Comparison of ENCODE assay signal across 20 cellular contexts in genomic region chr6:18179770-18180393, GRCh38. TPM values are rescaled to one million over a fixed set of nuclear protein-coding genes. Genes with fewer than 3 reads are reported as not detected.
DNase-seq lines count a peak whose midpoint lies in the region; ATAC-seq, FAIRE-seq and TF ChIP-seq lines count a peak whose summit lies in the region.
"Had no signal": no experiment of that assay in that cellular context is flagged by ENCODE, and none has a peak within 500 bp of the region (broad histone marks: within the 10 kb centered on the region; RNA-seq: fewer than 3 reads in every experiment).

No MANE protein-coding gene starts in this region.

- H3K9me3 ChIP-seq in right lobe of liver = no peaks in the 10 kb centered on the region
- H3K9me3 ChIP-seq in HepG2 (ENCODE audit: low read length) = no peaks in the 10 kb centered on the region
- peaks cover 4% of the 10 kb centered on the region for H3K9me3 ChIP-seq in mucosa of descending colon
- H3K9me3 ChIP-seq in upper lobe of right lung = no peaks in the 10 kb centered on the region
- H3K9me3 ChIP-seq: A549, prostate gland, uterus had no signal

- no peak for FAIRE-seq in HepG2 (lab: Jason Lieb, UNC)
- FAIRE-seq: A549 had no signal

- POLR2A ChIA-PET in HepG2 (lab: Yijun Ruan, JAX) = no interaction called here

- no TSS peak for BruUV-seq in HepG2 (replicated peaks; lab: Mats Ljungman, UMichigan)

- H3K27ac ChIP-seq in right lobe of liver = no peak overlapping the region
- no peak overlapping the region for H3K27ac ChIP-seq in HepG2 (ENCODE audit: extremely low read length, insufficient read depth, low read length)
- no peak overlapping the region for H3K27ac ChIP-seq in upper lobe of right lung
- H3K27ac ChIP-seq: A549, prostate gland, uterus had no signal

- H3K36me3 ChIP-seq in right lobe of liver = no peaks in the 10 kb centered on the region
- H3K36me3 ChIP-seq in HepG2 (replicated peaks in 1 of 2; ENCODE audit: control insufficient read depth in 1 of 2, insufficient read depth in 2 of 2, low read length in 2 of 2) = no peaks in the 10 kb centered on the region
- H3K36me3 ChIP-seq in mucosa of descending colon (ENCODE audit: low read depth) = no peaks in the 10 kb centered on the region
- H3K36me3 ChIP-seq in upper lobe of right lung = no peaks in the 10 kb centered on the region
- H3K36me3 ChIP-seq: prostate gland, uterus had no signal

- TF ChIP-seq RAD21 in HepG2 (CRISPR knock-in tag; IDR thresholded peaks at IDR 0.05) = no peak

- peaks cover 67% of the 10 kb centered on the region for H3K4me1 Mint-ChIP-seq in dendritic cell treated with granulocyte-macrophage colony-stimulating factor and Interleukin-4, amounts not matched to agents 40 ng/mL and 50 ng/mL, for 4 days (ENCODE audit: low read depth)
- H3K4me1 Mint-ChIP-seq in natural killer cell = peaks cover 13 to 24% of the 10 kb centered on the region in 2 donors

- intact Hi-C loops in right lobe of liver (cut with DNase I) (no loop called here), HepG2 (cut with micrococcal nuclease; ENCODE audit: unreplicated experiment) (no loop called here), mucosa of descending colon (cut with DNase I, micrococcal nuclease) (no loop called here), upper lobe of right lung (cut with DNase I) (no loop called here), natural killer cell (cut with micrococcal nuclease) (no loop called here)
- intact Hi-C loops in dendritic cell treated with granulocyte-macrophage colony-stimulating factor and Interleukin-4, amounts not matched to agents 40 ng/mL and 50 ng/mL, for 4 days (cut with micrococcal nuclease) = loop anchor here (5.0 kb wide), 1 partner anchor 222 kb away; no protein-coding TSS in a partner anchor

- TF ChIP-seq POLR2A in right lobe of liver (IDR thresholded peaks at IDR 0.05) (no peak), HepG2 (IDR thresholded peaks at IDR 0.05; ENCODE audit: insufficient read depth in 1 of 2, low read depth in 2 of 2, low read length in 2 of 2) (no peak)

- H3K36me3 Mint-ChIP-seq in dendritic cell treated with granulocyte-macrophage colony-stimulating factor and Interleukin-4, amounts not matched to agents 40 ng/mL and 50 ng/mL, for 4 days (ENCODE audit: low read depth) = peaks cover 52% of the 10 kb centered on the region
- H3K36me3 Mint-ChIP-seq in natural killer cell = peaks cover 14% of the 10 kb centered on the region

- no peak for TF ChIP-seq CTCF in right lobe of liver (IDR thresholded peaks at IDR 0.05)
- no peak for TF ChIP-seq CTCF in HepG2 (CRISPR knock-in tag; IDR thresholded peaks at IDR 0.05)
- no peak for TF ChIP-seq CTCF in mucosa of descending colon (IDR thresholded peaks at IDR 0.05)
- no peak for TF ChIP-seq CTCF in upper lobe of right lung (IDR thresholded peaks at IDR 0.05)
- TF ChIP-seq CTCF in natural killer cell (IDR thresholded peaks at IDR 0.05) = no peak

- H2AFZ ChIP-seq in HepG2 (ENCODE audit: low read length) = no peak overlapping the region

- 70% methylated on average over 4 of the region's 5 CpGs for WGBS in right lobe of liver (ENCODE audit: insufficient coverage, low coverage, low lambda C conversion rate, missing lambda C conversion rate)
- WGBS in HepG2 (ENCODE audit: low lambda C conversion rate) = 96% methylated on average over 5 of the region's 5 CpGs

- H3K4me1 ChIP-seq in right lobe of liver = no peaks in the 10 kb centered on the region
- no peaks in the 10 kb centered on the region for H3K4me1 ChIP-seq in HepG2 (ENCODE audit: insufficient read depth, low read length)
- peaks cover 17% of the 10 kb centered on the region for H3K4me1 ChIP-seq in mucosa of descending colon (ENCODE audit: low read depth)
- H3K4me1 ChIP-seq in upper lobe of right lung = no peaks in the 10 kb centered on the region
- H3K4me1 ChIP-seq: A549, prostate gland, uterus had no signal

- CTCF ChIA-PET in HepG2 (lab: Yijun Ruan, JAX; ENCODE audit: low intra/inter-chr PET ratio, low total read pairs) = no interaction called here

- peak overlapping the region; percentile 91 for H3K27ac Mint-ChIP-seq in dendritic cell treated with granulocyte-macrophage colony-stimulating factor and Interleukin-4, amounts not matched to agents 40 ng/mL and 50 ng/mL, for 4 days
- H3K27ac Mint-ChIP-seq in natural killer cell = no peak overlapping the region
- H3K27ac Mint-ChIP-seq: activated CD4-positive, alpha-beta T cell treated with anti-CD3 and anti-CD28 coated beads for 36 hours; stimulated activated naive CD8-positive, alpha-beta T cell treated with anti-CD3 and anti-CD28 coated beads, Interleukin-15, amount 100 ng/mL, for 72 hours; T-helper 17 cell had no signal

- no peak overlapping the region for H3K4me3 Mint-ChIP-seq in dendritic cell treated with granulocyte-macrophage colony-stimulating factor and Interleukin-4, amounts not matched to agents 40 ng/mL and 50 ng/mL, for 4 days
- H3K4me3 Mint-ChIP-seq in natural killer cell = no peak overlapping the region
- H3K4me3 Mint-ChIP-seq: activated CD4-positive, alpha-beta T cell treated with anti-CD3 and anti-CD28 coated beads for 36 hours; CD4-positive, CD25-positive, alpha-beta regulatory T cell; stimulated activated naive CD8-positive, alpha-beta T cell treated with anti-CD3 and anti-CD28 coated beads, Interleukin-15, amount 100 ng/mL, for 72 hours; T-helper 17 cell had no signal

- no peak overlapping the region for H3K4me2 ChIP-seq in HepG2 (ENCODE audit: low read depth, low read length)
- H3K4me2 ChIP-seq: A549 had no signal

- TF ChIP-seq EP300 in HepG2 (IDR thresholded peaks at IDR 0.05; ENCODE audit: low read depth in 2 of 2, low read length in 2 of 2) (no peak), HepG2 (CRISPR knock-in tag; IDR thresholded peaks at IDR 0.05; ENCODE audit: borderline replicate concordance) (no peak)

- no peaks in the 10 kb centered on the region for H3K9me3 Mint-ChIP-seq in dendritic cell treated with granulocyte-macrophage colony-stimulating factor and Interleukin-4, amounts not matched to agents 40 ng/mL and 50 ng/mL, for 4 days
- H3K9me3 Mint-ChIP-seq in natural killer cell = no peaks in the 10 kb centered on the region
- H3K9me3 Mint-ChIP-seq: CD4-positive, CD25-positive, alpha-beta regulatory T cell had no signal

- H3K4me3 ChIP-seq in right lobe of liver = no peak overlapping the region
- H3K4me3 ChIP-seq in HepG2 (replicated peaks in 1 of 3; ENCODE audit: insufficient read depth in 1 of 3, low read depth in 2 of 3, low read length in 3 of 3) = no peak overlapping the region
- H3K4me3 ChIP-seq in mucosa of descending colon = no peak overlapping the region
- H3K4me3 ChIP-seq in upper lobe of right lung = no peak overlapping the region
- H3K4me3 ChIP-seq: A549, prostate gland, uterus had no signal

- in situ Hi-C loops in HepG2 (cut with HindIII; ENCODE audit: extremely low pct_ligation_motif_present, low pct_unique_long_range_greater_than_20kb) = no loop called here

- no peaks in the 10 kb centered on the region for H4K20me1 ChIP-seq in HepG2 (ENCODE audit: insufficient read depth, low read length)

- H3K27me3 ChIP-seq in right lobe of liver = no peaks in the 10 kb centered on the region
- H3K27me3 ChIP-seq in HepG2 (ENCODE audit: control insufficient read depth in 1 of 2, insufficient read depth in 2 of 2, low read length in 2 of 2) = no peaks in the 10 kb centered on the region
- H3K27me3 ChIP-seq in upper lobe of right lung = no peaks in the 10 kb centered on the region
- H3K27me3 ChIP-seq: uterus had no signal

- ATAC-seq in right lobe of liver = peak in 3 of 4 donors; percentile 49 to 77 (median 70)
- ATAC-seq in HepG2 = no peak
- peak; percentile 87 for ATAC-seq in mucosa of descending colon
- ATAC-seq in upper lobe of right lung = peak; percentile 93
- no peak for ATAC-seq in GM19455 (IDR thresholded peaks at IDR 0.05; ENCODE audit: unreplicated experiment)
- ATAC-seq in natural killer cell = no peak
- no peak for ATAC-seq in HG03565 (IDR thresholded peaks at IDR 0.05; ENCODE audit: unreplicated experiment)
- ATAC-seq: A549; activated CD4-positive, alpha-beta T cell treated with anti-CD3 and anti-CD28 coated beads for 36 hours; stimulated activated naive CD8-positive, alpha-beta T cell treated with anti-CD3 and anti-CD28 coated beads, Interleukin-15, amount 100 ng/mL, for 72 hours; T-helper 17 cell had no signal

- DNase-seq in right lobe of liver (peak in 1 of 3 donors; percentile 21), HepG2 (ENCODE audit: low spot score) (no peak), mucosa of descending colon (peak in 2 of 3 donors; percentile 53 to 64), upper lobe of right lung (peak; percentile 65), natural killer cell (no peak)
- DNase-seq: activated CD4-positive, alpha-beta T cell treated with anti-CD3 and anti-CD28 coated beads for 36 hours; activated CD8-positive, alpha-beta memory T cell treated with anti-CD3 and anti-CD28 coated beads, Interleukin-2, amount 50 U/mL, for 4 hours; activated gamma-delta T cell treated with Interleukin-2 at 50 U/mL for 16 hours; CD4-positive, CD25-positive, alpha-beta regulatory T cell; DMS53; NCI-H1092 treated with DMSO at 0.1 percent for 48 hours; NCI-H69; stimulated activated naive CD8-positive, alpha-beta T cell treated with anti-CD3 and anti-CD28 coated beads, Interleukin-15, amount 100 ng/mL, for 72 hours; T-helper 17 cell; uterus had no signal

- H3K79me2 ChIP-seq in HepG2 (ENCODE audit: insufficient read depth, low read length) = no peaks in the 10 kb centered on the region

- H3K9ac ChIP-seq in HepG2 (ENCODE audit: insufficient read depth, low read depth, low read length) = no peak overlapping the region

- H3K27me3 Mint-ChIP-seq in dendritic cell treated with granulocyte-macrophage colony-stimulating factor and Interleukin-4, amounts not matched to agents 40 ng/mL and 50 ng/mL, for 4 days = no peaks in the 10 kb centered on the region
- H3K27me3 Mint-ChIP-seq in natural killer cell (ENCODE audit: low read depth in 2 of 2) = no peaks in the 10 kb centered on the region
- H3K27me3 Mint-ChIP-seq: activated CD4-positive, alpha-beta T cell treated with anti-CD3 and anti-CD28 coated beads for 36 hours; CD4-positive, CD25-positive, alpha-beta regulatory T cell; stimulated activated naive CD8-positive, alpha-beta T cell treated with anti-CD3 and anti-CD28 coated beads, Interleukin-15, amount 100 ng/mL, for 72 hours; T-helper 17 cell had no signal

RNA-seq across cellular contexts. Expression of gene KDM1B, which starts 24.7 kb away (rescaled TPM):
- total RNA-seq in right lobe of liver = 10 to 100 TPM in 2 of 6 experiments, 1 to 10 TPM in 4; 5.0 to 12.1 (median 9.3) TPM
- 13.2 and 22.1 TPM in 2 replicates for total RNA-seq in HepG2 (2016; rRNA removed; fragmentation: Illumina TruSeq; extraction: Trizol)
- 5.9 and 7.8 TPM in 2 replicates for total RNA-seq in HepG2 (2016; cell fraction: cytosol; rRNA removed; fragmentation: Illumina TruSeq; extraction: Trizol; ENCODE audit: low read depth)
- 13.0 and 19.5 TPM in 2 replicates for total RNA-seq in HepG2 (2016; cell fraction: insoluble cytoplasmic fraction; rRNA removed; fragmentation: Illumina TruSeq; extraction: Trizol)
- 9.4 and 9.5 TPM in 2 replicates for total RNA-seq in HepG2 (2016; cell fraction: membrane; rRNA removed; fragmentation: Illumina TruSeq; extraction: Trizol)
- 11.7 and 12.5 TPM in 2 replicates for total RNA-seq in HepG2 (2016; cell fraction: nucleus; rRNA removed; fragmentation: Illumina TruSeq; extraction: Trizol)
- 9.2 and 9.8 TPM in 2 replicates for polyA plus RNA-seq in HepG2 (2011; rRNA removed)
- 6.8 and 7.3 TPM in 2 replicates for polyA plus RNA-seq in HepG2 (2011; cell fraction: cytosol; rRNA removed)
- 7.2 and 8.6 TPM in 2 replicates for polyA plus RNA-seq in HepG2 (2011; cell fraction: nucleus; rRNA removed)
- 8.3 and 8.4 TPM in 2 replicates for polyA plus RNA-seq in HepG2 (2012)
- polyA plus RNA-seq in HepG2 (2016; cell fraction: cytosol; fragmentation: Illumina TruSeq; extraction: Trizol; ENCODE audit: low read depth) = 1.1 and 1.2 TPM in 2 replicates
- polyA plus RNA-seq in HepG2 (2016; cell fraction: insoluble cytoplasmic fraction; fragmentation: Illumina TruSeq; extraction: Trizol; ENCODE audit: low read depth) = 21.7 and 21.8 TPM in 2 replicates
- polyA plus RNA-seq in HepG2 (2016; cell fraction: membrane; fragmentation: Illumina TruSeq; extraction: Trizol; ENCODE audit: low read depth) = 4.8 and 5.0 TPM in 2 replicates
- 16.9 and 18.0 TPM in 2 replicates for polyA plus RNA-seq in HepG2 (2016; cell fraction: nucleus; fragmentation: Illumina TruSeq; extraction: Trizol; ENCODE audit: insufficient read depth, low read depth)
- 12.9 and 19.5 TPM in 2 replicates for polyA minus RNA-seq in HepG2 (2011; rRNA and poly(A)+ RNA removed; ENCODE audit: low replicate concordance)
- polyA minus RNA-seq in HepG2 (2011; cell fraction: cytosol; rRNA and poly(A)+ RNA removed) = 10.6 and 12.8 TPM in 2 replicates
- polyA minus RNA-seq in HepG2 (2011; cell fraction: nucleus; rRNA and poly(A)+ RNA removed) = 7.3 and 9.9 TPM in 2 replicates
- 10 to 100 TPM; 34.6 to 47.4 (median 37.6) TPM for total RNA-seq in mucosa of descending colon
- total RNA-seq in upper lobe of right lung = 19.6 TPM
- 10 to 100 TPM; 12.7 to 13.3 (median 13.0) TPM for total RNA-seq in natural killer cell

RNA-seq across cellular contexts. Expression of gene TPMT, which starts 25.0 kb away (rescaled TPM):
- total RNA-seq in right lobe of liver (10 to 100 TPM; 26.5 to 31.8 (median 27.7) TPM), HepG2 (2016; rRNA removed; fragmentation: Illumina TruSeq; extraction: Trizol) (22.8 and 33.3 TPM in 2 replicates), mucosa of descending colon (10 to 100 TPM; 28.7 to 68.8 (median 50.5) TPM), upper lobe of right lung (13.6 TPM), natural killer cell (10 to 100 TPM in 1 of 3 donors, 1 to 10 TPM in 2; 8.9 to 11.4 (median 9.6) TPM)
- total RNA-seq in HepG2 (2016; cell fraction: cytosol; rRNA removed; fragmentation: Illumina TruSeq; extraction: Trizol; ENCODE audit: low read depth) = 6.9 and 7.2 TPM in 2 replicates
- 22.5 and 34.3 TPM in 2 replicates for total RNA-seq in HepG2 (2016; cell fraction: insoluble cytoplasmic fraction; rRNA removed; fragmentation: Illumina TruSeq; extraction: Trizol)
- 16.6 and 17.8 TPM in 2 replicates for total RNA-seq in HepG2 (2016; cell fraction: membrane; rRNA removed; fragmentation: Illumina TruSeq; extraction: Trizol)
- total RNA-seq in HepG2 (2016; cell fraction: nucleus; rRNA removed; fragmentation: Illumina TruSeq; extraction: Trizol) = 8.8 and 9.6 TPM in 2 replicates
- polyA plus RNA-seq in HepG2 (2011; rRNA removed) = 9.5 and 11.1 TPM in 2 replicates
- polyA plus RNA-seq in HepG2 (2011; cell fraction: cytosol; rRNA removed) = 6.1 and 8.9 TPM in 2 replicates
- 1.9 and 2.4 TPM in 2 replicates for polyA plus RNA-seq in HepG2 (2011; cell fraction: nucleus; rRNA removed)
- 9.8 and 12.6 TPM in 2 replicates for polyA plus RNA-seq in HepG2 (2012)
- polyA plus RNA-seq in HepG2 (2016; cell fraction: cytosol; fragmentation: Illumina TruSeq; extraction: Trizol; ENCODE audit: low read depth) = 9.7 and 11.0 TPM in 2 replicates
- polyA plus RNA-seq in HepG2 (2016; cell fraction: insoluble cytoplasmic fraction; fragmentation: Illumina TruSeq; extraction: Trizol; ENCODE audit: low read depth) = 43.3 and 51.0 TPM in 2 replicates
- polyA plus RNA-seq in HepG2 (2016; cell fraction: membrane; fragmentation: Illumina TruSeq; extraction: Trizol; ENCODE audit: low read depth) = 18.1 and 18.9 TPM in 2 replicates
- 17.2 and 20.4 TPM in 2 replicates for polyA plus RNA-seq in HepG2 (2016; cell fraction: nucleus; fragmentation: Illumina TruSeq; extraction: Trizol; ENCODE audit: insufficient read depth, low read depth)
- 2.2 and 4.7 TPM in 2 replicates for polyA minus RNA-seq in HepG2 (2011; rRNA and poly(A)+ RNA removed; ENCODE audit: low replicate concordance)
- 4.4 TPM in 2 replicates for polyA minus RNA-seq in HepG2 (2011; cell fraction: cytosol; rRNA and poly(A)+ RNA removed)
- 3.2 and 4.7 TPM in 2 replicates for polyA minus RNA-seq in HepG2 (2011; cell fraction: nucleus; rRNA and poly(A)+ RNA removed)

RNA-seq across cellular contexts. Expression of gene NHLRC1, which starts 57.4 kb away (rescaled TPM):
- total RNA-seq in right lobe of liver (1 to 10 TPM; 2.2 to 3.0 (median 2.7) TPM), HepG2 (2016; rRNA removed; fragmentation: Illumina TruSeq; extraction: Trizol) (0.11 and 0.20 TPM in 2 replicates), mucosa of descending colon (1 to 10 TPM; 1.8 to 3.6 (median 2.3) TPM), upper lobe of right lung (2.3 TPM), natural killer cell (under 1 TPM; 0.58 to 0.89 (median 0.68) TPM)
- total RNA-seq in HepG2 (2016; cell fraction: cytosol; rRNA removed; fragmentation: Illumina TruSeq; extraction: Trizol; ENCODE audit: low read depth) = 0.18 TPM in 1 of 2 replicates, not detected in the other
- 0.10 and 0.17 TPM in 2 replicates for total RNA-seq in HepG2 (2016; cell fraction: insoluble cytoplasmic fraction; rRNA removed; fragmentation: Illumina TruSeq; extraction: Trizol)
- 0.21 and 0.28 TPM in 2 replicates for total RNA-seq in HepG2 (2016; cell fraction: membrane; rRNA removed; fragmentation: Illumina TruSeq; extraction: Trizol)
- total RNA-seq in HepG2 (2016; cell fraction: nucleus; rRNA removed; fragmentation: Illumina TruSeq; extraction: Trizol) = 0.25 and 0.28 TPM in 2 replicates
- 0.04 TPM in 1 of 2 replicates, not detected in the other for polyA plus RNA-seq in HepG2 (2011; rRNA removed)
- polyA plus RNA-seq in HepG2 (2011; cell fraction: cytosol; rRNA removed) = 0.03 TPM in 1 of 2 replicates, not detected in the other
- 0.06 and 0.07 TPM in 2 replicates for polyA plus RNA-seq in HepG2 (2011; cell fraction: nucleus; rRNA removed)
- polyA plus RNA-seq in HepG2 (2012) = not detected in 2 replicates
- polyA plus RNA-seq in HepG2 (2016; cell fraction: cytosol; fragmentation: Illumina TruSeq; extraction: Trizol; ENCODE audit: low read depth) = 0.08 TPM in 1 of 2 replicates, not detected in the other
- 0.10 and 0.16 TPM in 2 replicates for polyA plus RNA-seq in HepG2 (2016; cell fraction: insoluble cytoplasmic fraction; fragmentation: Illumina TruSeq; extraction: Trizol; ENCODE audit: low read depth)
- 0.08 and 0.12 TPM in 2 replicates for polyA plus RNA-seq in HepG2 (2016; cell fraction: membrane; fragmentation: Illumina TruSeq; extraction: Trizol; ENCODE audit: low read depth)
- not detected in 2 replicates for polyA plus RNA-seq in HepG2 (2016; cell fraction: nucleus; fragmentation: Illumina TruSeq; extraction: Trizol; ENCODE audit: insufficient read depth, low read depth)
- not detected in 2 replicates for polyA minus RNA-seq in HepG2 (2011; rRNA and poly(A)+ RNA removed; ENCODE audit: low replicate concordance)
- polyA minus RNA-seq in HepG2 (2011; cell fraction: cytosol; rRNA and poly(A)+ RNA removed) = not detected in 2 replicates
- polyA minus RNA-seq in HepG2 (2011; cell fraction: nucleus; rRNA and poly(A)+ RNA removed) = not detected in 2 replicates

Comparison
In these comparisons a context has a peak if more than half of its experiments do, and no peak if none do; other contexts are left out.
1. ATAC-seq: peak in right lobe of liver (3 of 4), mucosa of descending colon (single experiment) and upper lobe of right lung (single experiment); none in HepG2 (single experiment), GM19455 (single experiment), natural killer cell (0 of 3) and HG03565 (single experiment).
2. DNase-seq: peak in mucosa of descending colon (2 of 3) and upper lobe of right lung (single experiment); none in HepG2 (single experiment) and natural killer cell (single experiment).